Comparison of ENCODE assay signal across 2 cellular contexts in genomic region chr17:21690811-21691210, GRCh38. TPM values are rescaled to one million over a fixed set of nuclear protein-coding genes. Genes with fewer than 3 reads are reported as not detected.
"Had no signal": no experiment of that assay in that cellular context is flagged by ENCODE, and none has a peak within 500 bp of the region (broad histone marks: within the 10 kb centered on the region; RNA-seq: fewer than 3 reads in every experiment).

No MANE protein-coding gene starts in this region.

RNA-seq across cellular contexts. Expression of gene KCNJ18, which starts 1.5 kb away (rescaled TPM):
- total RNA-seq: G401, GM12878 had no signal
- polyA plus RNA-seq: GM12878 had no signal
